ENCODE assay signal across 1 cellular context in genomic region chr3:119636194-119636593, GRCh38.
TF ChIP-seq lines count a peak whose summit lies in the region.

No MANE protein-coding gene starts in this region.

TF ChIP-seq in IMR-90, 13 proteins besides CTCF, POLR2A, EP300 and RAD21:
- no peak for TF ChIP-seq USF2 (IDR thresholded peaks at IDR 0.05; ENCODE audit: low read depth, low read length)
- no peak for TF ChIP-seq FOS (IDR thresholded peaks at IDR 0.05; ENCODE audit: low read depth, low read length)
- TF ChIP-seq ELK1 (IDR thresholded peaks at IDR 0.05; ENCODE audit: borderline replicate concordance, low read depth, low read length): no peak
- TF ChIP-seq NFE2L2 (IDR thresholded peaks at IDR 0.05; ENCODE audit: low read depth, low read length): no peak
- TF ChIP-seq RCOR1 (IDR thresholded peaks at IDR 0.05; ENCODE audit: insufficient replicate concordance, low read length): no peak
- no peak for TF ChIP-seq MXI1 (IDR thresholded peaks at IDR 0.05; ENCODE audit: borderline replicate concordance, low read depth, low read length)
- no peak for TF ChIP-seq RFX5 (IDR thresholded peaks at IDR 0.05; ENCODE audit: low read depth, low read length)
- TF ChIP-seq MAZ (IDR thresholded peaks at IDR 0.05; ENCODE audit: borderline replicate concordance, low read depth, low read length): no peak
- TF ChIP-seq CHD1 (IDR thresholded peaks at IDR 0.05; ENCODE audit: low read depth, low read length): no peak
- no peak for TF ChIP-seq BHLHE40 (IDR thresholded peaks at IDR 0.05; ENCODE audit: low read depth, low read length)
- TF ChIP-seq SMC3 (IDR thresholded peaks at IDR 0.05; ENCODE audit: low read depth, low read length): no peak
- no peak for TF ChIP-seq MAFK (IDR thresholded peaks at IDR 0.05; ENCODE audit: low read depth, low read length)
- TF ChIP-seq CEBPB (IDR thresholded peaks at IDR 0.05; ENCODE audit: low read depth, low read length): no peak
